Comparison of ENCODE assay signal across 1 cellular context in the genomic region with DNA sequence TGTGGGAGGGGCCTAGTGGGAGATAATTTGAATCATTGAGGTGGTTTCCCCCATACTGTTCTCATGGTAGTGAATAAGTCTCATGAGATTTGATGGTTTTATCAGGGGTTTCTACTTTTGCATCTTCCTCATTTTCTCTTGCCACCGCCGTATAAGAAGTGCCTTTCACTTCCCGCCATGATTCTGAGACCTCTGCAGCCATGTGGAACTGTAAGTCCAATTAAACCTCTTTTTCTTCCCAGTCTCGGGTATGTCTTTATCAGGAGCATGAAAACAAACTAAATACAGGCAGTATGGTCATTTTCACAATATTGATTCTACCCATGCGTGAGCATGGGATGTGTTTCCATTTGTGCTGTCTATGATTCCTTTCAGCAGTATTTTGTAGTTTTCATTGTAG.
TF ChIP-seq lines count a peak whose summit lies in the region.

No MANE protein-coding gene starts in this region.

TF ChIP-seq in GM12878, 131 proteins besides CTCF, POLR2A, EP300 and RAD21:
- TF ChIP-seq MEF2B (IDR thresholded peaks at IDR 0.05; ENCODE audit: partially characterized antibody, poor library complexity, severe bottlenecking) (peak; percentile 30), IKZF2 (IDR thresholded peaks at IDR 0.05) (peak in 1 of 2 experiments; percentile 24; a peak in 1 of 4 replicates)
- TF ChIP-seq, protein P1, sequence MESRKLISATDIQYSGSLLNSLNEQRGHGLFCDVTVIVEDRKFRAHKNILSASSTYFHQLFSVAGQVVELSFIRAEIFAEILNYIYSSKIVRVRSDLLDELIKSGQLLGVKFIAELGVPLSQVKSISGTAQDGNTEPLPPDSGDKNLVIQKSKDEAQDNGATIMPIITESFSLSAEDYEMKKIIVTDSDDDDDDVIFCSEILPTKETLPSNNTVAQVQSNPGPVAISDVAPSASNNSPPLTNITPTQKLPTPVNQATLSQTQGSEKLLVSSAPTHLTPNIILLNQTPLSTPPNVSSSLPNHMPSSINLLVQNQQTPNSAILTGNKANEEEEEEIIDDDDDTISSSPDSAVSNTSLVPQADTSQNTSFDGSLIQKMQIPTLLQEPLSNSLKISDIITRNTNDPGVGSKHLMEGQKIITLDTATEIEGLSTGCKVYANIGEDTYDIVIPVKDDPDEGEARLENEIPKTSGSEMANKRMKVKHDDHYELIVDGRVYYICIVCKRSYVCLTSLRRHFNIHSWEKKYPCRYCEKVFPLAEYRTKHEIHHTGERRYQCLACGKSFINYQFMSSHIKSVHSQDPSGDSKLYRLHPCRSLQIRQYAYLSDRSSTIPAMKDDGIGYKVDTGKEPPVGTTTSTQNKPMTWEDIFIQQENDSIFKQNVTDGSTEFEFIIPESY (IDR thresholded peaks at IDR 0.05), result 0 out of 2 replicates have a peak, but pooled peaks have one; percentile 54
